In genomic region chr3:184864012-184864411, GRCh38 we compare ENCODE assay signal across 19 cellular contexts.
"Had no signal": no experiment of that assay in that cellular context is flagged by ENCODE, and none has a peak within 500 bp of the region (broad histone marks: within the 10 kb centered on the region; RNA-seq: fewer than 3 reads in every experiment).

No MANE protein-coding gene starts in this region.

- DNase-seq: cerebellar nuclear complex; dermis blood vessel endothelial cell; esophagus squamous epithelium; foreskin fibroblast; kidney; left cardiac atrium; mucosa of descending colon; naive thymus-derived CD8-positive, alpha-beta T cell; ovary; right lobe of liver; stimulated activated CD4-positive, alpha-beta T cell treated with anti-CD3 and anti-CD28 coated beads, Interleukin-12 subunit alpha, Interleukin-12 subunit beta, amount 100 ng/mL, for 4 hours; stimulated activated naive CD4-positive, alpha-beta T cell; stomach; substantia nigra; trophoblast cell had no signal

- H3K27ac ChIP-seq: esophagus squamous epithelium, ovary, right lobe of liver, skin epidermis, stomach, thoracic aorta had no signal

- H3K36me3 ChIP-seq: ovary had no signal

- H3K9me3 ChIP-seq: esophagus squamous epithelium, mucosa of descending colon, ovary, right lobe of liver, stomach, thoracic aorta had no signal

- FAIRE-seq: colon, kidney, urothelium cell line had no signal

- H3K4me1 ChIP-seq: esophagus squamous epithelium, right lobe of liver, stomach had no signal

- H3K4me3 ChIP-seq: esophagus squamous epithelium, mucosa of descending colon, ovary, right lobe of liver, skin epidermis, stomach, thoracic aorta had no signal

- H3K27me3 ChIP-seq: esophagus squamous epithelium, ovary, right lobe of liver, stomach had no signal

- ATAC-seq: mucosa of descending colon; naive thymus-derived CD8-positive, alpha-beta T cell had no signal
